In the genomic region with DNA sequence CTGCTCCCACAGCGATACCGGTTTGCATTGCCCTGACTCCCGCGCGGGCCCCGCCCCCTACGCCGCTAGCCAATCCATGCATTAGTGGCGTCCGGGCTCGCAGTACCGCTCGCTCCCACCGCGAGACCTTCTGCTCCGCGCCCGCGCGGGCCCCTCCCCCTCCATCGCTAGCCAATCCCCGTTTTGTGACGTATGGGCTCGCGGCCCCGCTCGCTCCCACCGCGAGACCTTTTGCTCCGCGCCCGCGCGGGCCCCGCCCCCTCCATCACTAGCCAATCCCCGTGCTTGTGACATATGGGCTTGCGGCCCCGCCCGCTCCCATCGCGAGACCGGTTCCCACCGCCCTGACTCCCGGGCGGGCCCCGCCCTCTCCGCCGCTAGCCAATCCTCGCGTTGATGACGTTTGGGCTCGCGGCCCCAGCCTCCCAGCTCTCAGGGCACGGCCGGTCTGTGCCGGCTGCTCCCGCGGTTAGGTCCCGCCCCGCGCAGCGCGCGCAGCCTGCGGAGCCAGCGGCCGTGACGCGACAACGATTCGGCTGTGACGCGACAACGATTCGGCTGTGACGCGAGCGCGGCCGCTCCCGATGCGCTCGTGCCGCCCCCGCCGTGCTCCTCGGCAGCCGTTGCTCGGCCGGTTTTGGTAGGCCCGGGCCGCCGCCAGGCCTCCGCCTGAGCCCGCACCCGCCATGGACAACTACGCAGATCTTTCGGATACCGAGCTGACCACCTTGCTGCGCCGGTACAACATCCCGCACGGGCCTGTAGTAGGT, we compare ENCODE assay signal across 8 cellular contexts. TPM values are rescaled to one million over a fixed set of nuclear protein-coding genes. Genes with fewer than 3 reads are reported as not detected.
DNase-seq lines count a peak whose midpoint lies in the region; ATAC-seq and TF ChIP-seq lines count a peak whose summit lies in the region.

EMD (plus strand) TSS at position 497 of the 770 bp plus-strand sequence; CDS start at position 687, 190 bp downstream.

- POLR2A ChIA-PET in BJ (lab: Charles Lee) = no interaction called here

- H3K4me1 ChIP-seq in left lung = peaks cover 0 to 26% of the 10 kb centered on the region in 2 donors

- peak within 1 kb of the TSS; percentile 95 to 96 for H3K27ac ChIP-seq in left lung

- CTCF ChIA-PET in BJ (lab: Yijun Ruan, JAX) = interaction anchor here (1.0 kb wide), 1 partner anchor 19 kb away, joined by 3 read pairs; the partner anchor contains the start of gene RPL10

- ATAC-seq in GM19328 (IDR thresholded peaks at IDR 0.05; ENCODE audit: unreplicated experiment) = peak; percentile 83
- ATAC-seq in HG03520 (IDR thresholded peaks at IDR 0.05; ENCODE audit: unreplicated experiment) = peak; percentile 74
- ATAC-seq in left lung = peak; percentile 89

- DNase-seq in BJ (ENCODE audit: low read depth) (peak; percentile 89), NCI-H748 (lab: John Stamatoyannopoulos, UW; ENCODE audit: unreplicated experiment) (peak; percentile 100), dedifferentiated amniotic fluid mesenchymal stem cell (ENCODE audit: extremely low spot score) (peak; percentile 94), left lung (peak; percentile 97)
- peak; percentile 80 to 91 for DNase-seq in activated CD4-positive, alpha-beta T cell treated with anti-CD3 and anti-CD28 coated beads, Interleukin-2, amount 50 U/mL, for 24 hours (ENCODE audit: low read depth in 1 of 2, low spot score in 1 of 2)
- peak; percentile 87 to 91 for DNase-seq in stimulated activated CD4-positive, alpha-beta T cell treated with anti-CD3 and anti-CD28 coated beads, Interleukin-2, amount 100 ng/mL, for 48 hours

- intact Hi-C loops in left lung (cut with DNase I) = no loop called here

- H3K4me3 ChIP-seq in BJ (ENCODE audit: low read depth, low read length) (peak within 1 kb of the TSS; percentile 69), left lung (peak within 1 kb of the TSS; percentile 56 to 62)

- H3K27me3 ChIP-seq in BJ (ENCODE audit: control insufficient read depth, insufficient read depth, low read length) = no peaks in the 10 kb centered on the region
- H3K27me3 ChIP-seq in left lung = no peaks in the 10 kb centered on the region

- TF ChIP-seq CTCF in BJ (IDR thresholded peaks at IDR 0.05; ENCODE audit: insufficient read depth, low read depth, low read length) (no peak), left lung (IDR thresholded peaks at IDR 0.05) (peak in 1 of 2 donors; percentile 46)

- H3K36me3 ChIP-seq in BJ (ENCODE audit: control insufficient read depth, insufficient read depth, low read length) (peaks cover 6% of the 10 kb centered on the region; the same call in 1 of the 2 replicates), left lung (no peaks in the 10 kb centered on the region)

- H3K9me3 ChIP-seq in left lung = no peaks in the 10 kb centered on the region

RNA-seq across cellular contexts. Expression of gene EMD, which starts in this region (rescaled TPM):
- polyA plus RNA-seq in BJ (2011; rRNA removed) = 32.6 and 71.0 TPM in 2 replicates
- polyA minus RNA-seq in BJ (2011; rRNA and poly(A)+ RNA removed) = 28.6 and 36.2 TPM in 2 replicates
- total RNA-seq in left lung = 10 to 100 TPM; 50.1 to 56.6 TPM

Comparison
In these comparisons a context has a peak if more than half of its experiments do, and no peak if none do; other contexts are left out.
1. Peak in every context shown above with its lines: DNase-seq, ATAC-seq, H3K4me3 ChIP-seq and H3K27ac ChIP-seq.